In the genomic region with DNA sequence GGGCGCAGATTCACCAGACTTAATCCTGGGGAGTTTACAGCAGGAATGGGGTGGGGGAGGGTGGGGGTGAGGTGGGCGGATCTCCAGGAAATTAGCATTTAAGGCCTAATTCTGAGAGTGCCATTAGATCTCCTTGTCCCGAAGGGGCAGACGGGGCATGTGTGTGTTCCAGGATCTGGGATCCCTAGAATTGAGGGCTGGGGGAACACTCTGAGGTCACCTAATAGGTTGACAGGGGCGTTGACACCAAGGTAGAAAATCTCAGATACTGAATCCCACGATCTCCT, we compare ENCODE assay signal across 8 cellular contexts. TPM values are rescaled to one million over a fixed set of nuclear protein-coding genes. Genes with fewer than 3 reads are reported as not detected.
DNase-seq lines count a peak whose midpoint lies in the region; ATAC-seq, FAIRE-seq and TF ChIP-seq lines count a peak whose summit lies in the region.

No MANE protein-coding gene starts in this region.

- H3K36me3 Mint-ChIP-seq in naive B cell = no peaks in the 10 kb centered on the region

- H3K9ac ChIP-seq in HUES48 (ENCODE audit: low read depth, low read length) = peak overlapping the region; percentile 87

- no peak for ATAC-seq in A549
- no peak for ATAC-seq in naive B cell (ENCODE audit: low read depth in 2 of 2)
- ATAC-seq in GM21825 (IDR thresholded peaks at IDR 0.05; ENCODE audit: unreplicated experiment) = no peak

- no peak for TF ChIP-seq POLR2A in A549 (IDR thresholded peaks at IDR 0.05; ENCODE audit: low read length)

- no peak for TF ChIP-seq RAD21 in A549 (conservative IDR thresholded peaks at IDR 0.05 in 1 of 2, IDR thresholded peaks at IDR 0.05 in 1 of 2)

- peaks cover 0 to 9% (median 0%) of the 10 kb centered on the region in 3 donors for H3K27me3 Mint-ChIP-seq in naive B cell

- H3K4me1 Mint-ChIP-seq in naive B cell = peaks cover 15 to 21% (median 18%) of the 10 kb centered on the region in 3 donors

- peak overlapping the region in 3 of 6 donors; percentile 60 to 85 (median 69) for H3K27ac Mint-ChIP-seq in naive B cell

- DNase-seq in A549 (ENCODE audit: low read depth in 1 of 2, low spot score in 1 of 2) (no peak), naive B cell (no peak), DMS114 treated with DMSO at 0.1 percent for 48 hours (lab: John Stamatoyannopoulos, UW; ENCODE audit: unreplicated experiment) (no peak), pons (ENCODE audit: low spot score) (no peak), middle frontal gyrus (ENCODE audit: extremely low spot score, low spot score) (no peak)

- H3K27me3 ChIP-seq in HUES48 (ENCODE audit: control insufficient read depth, insufficient read depth, low read length) = no peaks in the 10 kb centered on the region

- WGBS in A549 (ENCODE audit: missing lambda C conversion rate) = 47% methylated on average over 5 of the region's 6 CpGs

- POLR2A ChIA-PET in A549 (lab: Yijun Ruan, JAX) = no interaction called here

- FAIRE-seq in A549 (lab: Jason Lieb, UNC) = no peak

- H3K9me3 Mint-ChIP-seq in naive B cell = no peaks in the 10 kb centered on the region

- H3K4me2 ChIP-seq in A549 = peak overlapping the region; percentile 85

- H3K27ac ChIP-seq in A549 (peak overlapping the region; percentile 85 to 89), HUES48 (ENCODE audit: low read depth, low read length) (peak overlapping the region; percentile 98), cingulate gyrus (ENCODE audit: low read depth, low read length) (peak overlapping the region; percentile 85)

- no peaks in the 10 kb centered on the region for H3K36me3 ChIP-seq in HUES48 (ENCODE audit: control insufficient read depth, insufficient read depth, low read length)

- no peak for TF ChIP-seq EP300 in A549 (IDR thresholded peaks at IDR 0.05)

- peak overlapping the region; percentile 80 to 95 (median 92) for H3K4me3 Mint-ChIP-seq in naive B cell

- H3K4me1 ChIP-seq in A549 (peaks cover 19% of the 10 kb centered on the region), HUES48 (ENCODE audit: control insufficient read depth, insufficient read depth, low read length) (peaks cover 23% of the 10 kb centered on the region)

- TF ChIP-seq CTCF in A549 (IDR thresholded peaks at IDR 0.05) = no peak

- peak overlapping the region; percentile 45 for H3K4me3 ChIP-seq in A549
- peak overlapping the region; percentile 56 for H3K4me3 ChIP-seq in HUES48 (ENCODE audit: low read depth, low read length)

- CTCF ChIA-PET in A549 (lab: Yijun Ruan, JAX) = interaction anchor here (1.2 to 18.3 kb wide), 5 partner anchors 9 to 131 kb away, joined by 4 to 317 read pairs (median 8); a partner anchor contains a TSS

- H3K9me3 ChIP-seq in A549 (no peaks in the 10 kb centered on the region), HUES48 (ENCODE audit: control insufficient read depth, insufficient read depth, low read length) (no peaks in the 10 kb centered on the region)

TF ChIP-seq in A549, 52 proteins besides CTCF, POLR2A, EP300 and RAD21:
- TF ChIP-seq SMC3 (IDR thresholded peaks at IDR 0.05) (no peak), FOXS1 (CRISPR knock-in tag; IDR thresholded peaks at IDR 0.05) (no peak), CEBPB (IDR thresholded peaks at IDR 0.05) (no peak), MAFK (IDR thresholded peaks at IDR 0.05; ENCODE audit: partially characterized antibody) (no peak), RARB (CRISPR knock-in tag; IDR thresholded peaks at IDR 0.05) (no peak)

RNA-seq across cellular contexts. Expression of a gene that starts 9.4 kb away (rescaled TPM):
- polyA plus RNA-seq in A549 (2011; rRNA removed) (37.8 and 40.5 TPM in 2 replicates), A549 (2017; fragmentation: RNase III; extraction: RNeasy Plus Mini Kit Qiagen cat#74134 plus additional on column Dnase treatment) (25.7 to 32.9 TPM (median 30.4 TPM) in 3 replicates), naive B cell (ENCODE audit: low read depth in 6 of 6) (under 1 TPM in 4 of 6 donors, not detected in 2; 0.19 to 0.69 (median 0.47) TPM)
- 30.1 and 30.9 TPM in 2 replicates for polyA plus RNA-seq in A549 (2012; cell fraction: cytosol; rRNA removed)
- polyA plus RNA-seq in A549 (2012; cell fraction: nucleus; rRNA removed) = 69.4 and 86.9 TPM in 2 replicates
- 51.3 and 67.1 TPM in 2 replicates for polyA minus RNA-seq in A549 (2011; rRNA and poly(A)+ RNA removed)

RNA-seq across cellular contexts. Expression of a gene that starts 15.8 kb away (rescaled TPM):
- polyA plus RNA-seq in A549 (2011; rRNA removed) (6.2 and 7.0 TPM in 2 replicates), A549 (2017; fragmentation: RNase III; extraction: RNeasy Plus Mini Kit Qiagen cat#74134 plus additional on column Dnase treatment) (12.1 to 14.3 TPM (median 13.4 TPM) in 3 replicates), naive B cell (ENCODE audit: low read depth in 6 of 6) (10 to 100 TPM in 4 of 6 donors, 1 to 10 TPM in 2; 7.8 to 13.1 (median 11.5) TPM)
- polyA plus RNA-seq in A549 (2012; cell fraction: cytosol; rRNA removed) = 12.3 and 17.1 TPM in 2 replicates
- polyA plus RNA-seq in A549 (2012; cell fraction: nucleus; rRNA removed) = 68.4 and 69.7 TPM in 2 replicates
- 11.3 and 17.6 TPM in 2 replicates for polyA minus RNA-seq in A549 (2011; rRNA and poly(A)+ RNA removed)

RNA-seq across cellular contexts. Expression of a gene that starts 30.4 kb away (rescaled TPM):
- 14.8 and 18.0 TPM in 2 replicates for polyA plus RNA-seq in A549 (2011; rRNA removed)
- polyA plus RNA-seq in A549 (2012; cell fraction: cytosol; rRNA removed) = 40.0 and 46.3 TPM in 2 replicates
- polyA plus RNA-seq in A549 (2012; cell fraction: nucleus; rRNA removed) = 46.1 and 58.6 TPM in 2 replicates
- polyA plus RNA-seq in A549 (2017; fragmentation: RNase III; extraction: RNeasy Plus Mini Kit Qiagen cat#74134 plus additional on column Dnase treatment) = 38.2 to 38.5 TPM (median 38.3 TPM) in 3 replicates
- 11.3 and 11.6 TPM in 2 replicates for polyA minus RNA-seq in A549 (2011; rRNA and poly(A)+ RNA removed)
- polyA plus RNA-seq in naive B cell (ENCODE audit: low read depth in 6 of 6) = 1 to 10 TPM; 2.1 to 5.7 (median 3.4) TPM

RNA-seq across cellular contexts. Expression of a gene that starts 38.1 kb away (rescaled TPM):
- polyA plus RNA-seq in A549 (2011; rRNA removed) (49.9 and 52.2 TPM in 2 replicates), A549 (2017; fragmentation: RNase III; extraction: RNeasy Plus Mini Kit Qiagen cat#74134 plus additional on column Dnase treatment) (153 to 194 TPM (median 182 TPM) in 3 replicates), naive B cell (ENCODE audit: low read depth in 6 of 6) (10 to 100 TPM; 17.5 to 79.0 (median 46.0) TPM)
- 87.7 and 96.2 TPM in 2 replicates for polyA plus RNA-seq in A549 (2012; cell fraction: cytosol; rRNA removed)
- 252 and 279 TPM in 2 replicates for polyA plus RNA-seq in A549 (2012; cell fraction: nucleus; rRNA removed)
- 58.3 and 64.1 TPM in 2 replicates for polyA minus RNA-seq in A549 (2011; rRNA and poly(A)+ RNA removed)

RNA-seq across cellular contexts. Expression of a gene that starts 52.8 kb away (rescaled TPM):
- polyA plus RNA-seq in A549 (2011; rRNA removed) = 1.1 and 1.9 TPM in 2 replicates
- 4.1 and 5.9 TPM in 2 replicates for polyA plus RNA-seq in A549 (2012; cell fraction: cytosol; rRNA removed)
- 4.9 and 7.9 TPM in 2 replicates for polyA plus RNA-seq in A549 (2012; cell fraction: nucleus; rRNA removed)
- polyA plus RNA-seq in A549 (2017; fragmentation: RNase III; extraction: RNeasy Plus Mini Kit Qiagen cat#74134 plus additional on column Dnase treatment) = 6.1 to 7.1 TPM (median 6.9 TPM) in 3 replicates
- 3.3 and 4.2 TPM in 2 replicates for polyA minus RNA-seq in A549 (2011; rRNA and poly(A)+ RNA removed)
- 1 to 10 TPM in 3 of 6 donors, under 1 TPM in 2, not detected in 1; 0.34 to 2.5 (median 1.7) TPM for polyA plus RNA-seq in naive B cell (ENCODE audit: low read depth in 6 of 6)

Comparison
In these comparisons a context has a peak if more than half of its experiments do, and no peak if none do; other contexts are left out.
1. RNA of a gene that starts 9.4 kb away (polyA plus RNA-seq): 25.7 to 86.9 TPM in A549; 0.19 to 0.69 TPM in naive B cell; every median in the first group is over 10 times any median in the second.
2. Peak in every context shown above with its lines, with median percentiles within 50 percentile points of each other: H3K27ac ChIP-seq.